7 cellular contexts compared by ENCODE assay signal in genomic region chr2:191218292-191218898, GRCh38. TPM values are rescaled to one million over a fixed set of nuclear protein-coding genes. Genes with fewer than 3 reads are reported as not detected.
DNase-seq lines count a peak whose midpoint lies in the region; ATAC-seq and TF ChIP-seq lines count a peak whose summit lies in the region.

No MANE protein-coding gene starts in this region.

- peak; percentile 83 for TF ChIP-seq RAD21 in HCT116 (IDR thresholded peaks at IDR 0.05; ENCODE audit: low read depth)

- H3F3A ChIP-seq in neural progenitor cell (ENCODE audit: low read depth) = no peaks in the 10 kb centered on the region

- no TSS peak for BruUV-seq in HCT116 (replicated peaks; lab: Mats Ljungman, UMichigan)

- H3K4me1 Mint-ChIP-seq in activated CD4-positive, alpha-beta T cell treated with anti-CD3 and anti-CD28 coated beads, Interleukin-2, amount 10 ng/mL, durations not matched to agents 24 days and 14 days = peaks cover 27% of the 10 kb centered on the region
- peaks cover 5% of the 10 kb centered on the region for H3K4me1 Mint-ChIP-seq in neural progenitor cell
- H3K4me1 Mint-ChIP-seq in activated T-helper 1 cell treated with anti-CD3 and anti-CD28 coated beads, Interleukin-12 subunit alpha, Interleukin-12 subunit beta, Interleukin-2, Interleukin-4 antibody, amounts not matched to agents 30 ng/mL and 10 ng/mL and 1 ng/mL, durations not matched to agents 14 hours and 24 hours and 36 hours (ENCODE audit: low read depth) = peaks cover 29% of the 10 kb centered on the region

- peak overlapping the region; percentile 39 for H3K4me2 ChIP-seq in HCT116 (ENCODE audit: low read length)
- no peak overlapping the region for H3K4me2 ChIP-seq in neural progenitor cell

- DNase-seq in GM10266 (ENCODE audit: extremely low spot score) = peak; percentile 15
- peak; percentile 67 for DNase-seq in HCT116 (ENCODE audit: low read depth, low spot score)
- peak; percentile 51 for DNase-seq in NCI-H2029 treated with DMSO at 0.1 percent for 48 hours (lab: John Stamatoyannopoulos, UW)
- DNase-seq in activated CD4-positive, alpha-beta T cell treated with anti-CD3 and anti-CD28 coated beads, Interleukin-2, amount 10 ng/mL, durations not matched to agents 24 days and 14 days = peak; percentile 75
- peak; percentile 71 for DNase-seq in fibroblast of the aortic adventitia (ENCODE audit: low read depth)
- DNase-seq in neural progenitor cell (ENCODE audit: low spot score) = peak; percentile 88
- DNase-seq in activated T-helper 1 cell treated with anti-CD3 and anti-CD28 coated beads, Interleukin-12 subunit alpha, Interleukin-12 subunit beta, Interleukin-2, Interleukin-4 antibody, amounts not matched to agents 30 ng/mL and 10 ng/mL and 1 ng/mL, durations not matched to agents 14 hours and 24 hours and 36 hours (ENCODE audit: low spot score) = no peak

- RAD21 ChIA-PET in HCT116 (lab: Charles Lee; ENCODE audit: low non-redundant PET in 1 of 2, low total read pairs in 2 of 2, uncharacterized antibody in 2 of 2, unreplicated experiment in 2 of 2) = interaction anchor here (0.5 to 1.5 kb wide), 5 partner anchors 158 to 303 kb away, joined by 3 to 4 read pairs (median 3); no protein-coding TSS in a partner anchor

- H3K27me3 ChIP-seq in HCT116 (ENCODE audit: insufficient read depth, low read length) (no peaks in the 10 kb centered on the region), neural progenitor cell (no peaks in the 10 kb centered on the region)

- no peaks in the 10 kb centered on the region for H3K9me3 ChIP-seq in HCT116 (ENCODE audit: control insufficient read depth in 1 of 2, insufficient read depth in 1 of 2, low read depth in 1 of 2, low read length in 2 of 2)
- H3K9me3 ChIP-seq in neural progenitor cell (ENCODE audit: low read depth) = no peaks in the 10 kb centered on the region

- no peak overlapping the region for H3K27ac ChIP-seq in HCT116 (ENCODE audit: low read depth, low read length)
- no peak overlapping the region for H3K27ac ChIP-seq in neural progenitor cell

- H3K36me3 ChIP-seq in HCT116 (ENCODE audit: control insufficient read depth in 1 of 2, insufficient read depth in 2 of 2, low read length in 2 of 2) (no peaks in the 10 kb centered on the region), neural progenitor cell (no peaks in the 10 kb centered on the region)

- H4K20me1 ChIP-seq in HCT116 (ENCODE audit: insufficient read depth) (no peaks in the 10 kb centered on the region), neural progenitor cell (ENCODE audit: low read depth) (no peaks in the 10 kb centered on the region)

- CTCF ChIA-PET in HCT116 (lab: Charles Lee) = interaction anchor here (0.7 to 3.6 kb wide), 26 partner anchors 9 to 337 kb away, joined by 3 to 27 read pairs (median 4); no protein-coding TSS in a partner anchor

- no peak overlapping the region for H3K4me3 ChIP-seq in HCT116 (replicated peaks in 1 of 2; ENCODE audit: low read depth in 1 of 2, low read length in 2 of 2)
- H3K4me3 ChIP-seq in fibroblast of the aortic adventitia (ENCODE audit: low read depth, low read length) = no peak overlapping the region
- no peak overlapping the region for H3K4me3 ChIP-seq in neural progenitor cell

- H3K36me3 Mint-ChIP-seq in activated CD4-positive, alpha-beta T cell treated with anti-CD3 and anti-CD28 coated beads, Interleukin-2, amount 10 ng/mL, durations not matched to agents 24 days and 14 days (ENCODE audit: low read depth) = peaks cover 3% of the 10 kb centered on the region
- no peaks in the 10 kb centered on the region for H3K36me3 Mint-ChIP-seq in neural progenitor cell
- H3K36me3 Mint-ChIP-seq in activated T-helper 1 cell treated with anti-CD3 and anti-CD28 coated beads, Interleukin-12 subunit alpha, Interleukin-12 subunit beta, Interleukin-2, Interleukin-4 antibody, amounts not matched to agents 30 ng/mL and 10 ng/mL and 1 ng/mL, durations not matched to agents 14 hours and 24 hours and 36 hours (ENCODE audit: low read depth) = peaks cover 19% of the 10 kb centered on the region

- H3K9ac ChIP-seq in HCT116 (ENCODE audit: low read length) (no peak overlapping the region), neural progenitor cell (no peak overlapping the region)

- no peak for TF ChIP-seq POLR2A in HCT116 (IDR thresholded peaks at IDR 0.05; ENCODE audit: borderline replicate concordance, extremely low read depth, insufficient read depth, insufficient read length)

- no peak overlapping the region for H3K27ac Mint-ChIP-seq in activated CD4-positive, alpha-beta T cell treated with anti-CD3 and anti-CD28 coated beads, Interleukin-2, amount 10 ng/mL, durations not matched to agents 24 days and 14 days
- no peak overlapping the region for H3K27ac Mint-ChIP-seq in neural progenitor cell
- no peak overlapping the region for H3K27ac Mint-ChIP-seq in activated T-helper 1 cell treated with anti-CD3 and anti-CD28 coated beads, Interleukin-12 subunit alpha, Interleukin-12 subunit beta, Interleukin-2, Interleukin-4 antibody, amounts not matched to agents 30 ng/mL and 10 ng/mL and 1 ng/mL, durations not matched to agents 14 hours and 24 hours and 36 hours

- TF ChIP-seq CTCF in GM10266 (IDR thresholded peaks at IDR 0.05; ENCODE audit: control insufficient read depth, insufficient read depth, low read depth, missing control alignments) (peak; percentile 56), HCT116 (IDR thresholded peaks at IDR 0.05 in 2 of 3, conservative IDR thresholded peaks at IDR 0.05 in 1 of 3; ENCODE audit: borderline replicate concordance in 1 of 3, insufficient read depth in 1 of 3, low read depth in 2 of 3, low read length in 2 of 3) (peak; percentile 73 to 90 (median 76)), fibroblast of the aortic adventitia (IDR thresholded peaks at IDR 0.05; ENCODE audit: insufficient read depth, low read length) (peak; percentile 50), neural progenitor cell (IDR thresholded peaks at IDR 0.05) (peak; percentile 86)

- H3K9me2 ChIP-seq in HCT116 (ENCODE audit: insufficient read depth) = no peaks in the 10 kb centered on the region

- H3K27me3 Mint-ChIP-seq in activated CD4-positive, alpha-beta T cell treated with anti-CD3 and anti-CD28 coated beads, Interleukin-2, amount 10 ng/mL, durations not matched to agents 24 days and 14 days = no peaks in the 10 kb centered on the region
- H3K27me3 Mint-ChIP-seq in neural progenitor cell (ENCODE audit: insufficient read depth, low read depth) = peaks cover 2% of the 10 kb centered on the region
- no peaks in the 10 kb centered on the region for H3K27me3 Mint-ChIP-seq in activated T-helper 1 cell treated with anti-CD3 and anti-CD28 coated beads, Interleukin-12 subunit alpha, Interleukin-12 subunit beta, Interleukin-2, Interleukin-4 antibody, amounts not matched to agents 30 ng/mL and 10 ng/mL and 1 ng/mL, durations not matched to agents 14 hours and 24 hours and 36 hours (ENCODE audit: insufficient read depth)

- H3K4me3 Mint-ChIP-seq in activated CD4-positive, alpha-beta T cell treated with anti-CD3 and anti-CD28 coated beads, Interleukin-2, amount 10 ng/mL, durations not matched to agents 24 days and 14 days = no peak overlapping the region
- H3K4me3 Mint-ChIP-seq in neural progenitor cell = no peak overlapping the region
- no peak overlapping the region for H3K4me3 Mint-ChIP-seq in activated T-helper 1 cell treated with anti-CD3 and anti-CD28 coated beads, Interleukin-12 subunit alpha, Interleukin-12 subunit beta, Interleukin-2, Interleukin-4 antibody, amounts not matched to agents 30 ng/mL and 10 ng/mL and 1 ng/mL, durations not matched to agents 14 hours and 24 hours and 36 hours

- POLR2A ChIA-PET in HCT116 (lab: Charles Lee) = no interaction called here

- H2AFZ ChIP-seq in HCT116 (ENCODE audit: low read depth, low read length, poor library complexity, severe bottlenecking) (peak overlapping the region; percentile 84), neural progenitor cell (replicated peaks) (peak overlapping the region; percentile 82)

- H3K4me1 ChIP-seq in HCT116 (ENCODE audit: control insufficient read depth in 1 of 2, insufficient read depth in 2 of 2, low read length in 2 of 2) (peaks cover 10 to 27% of the 10 kb centered on the region in 2 experiments; a peak in 3 of 4 replicates), neural progenitor cell (no peaks in the 10 kb centered on the region)

- ATAC-seq in HCT116 = peak; percentile 92

- H3K79me2 ChIP-seq in HCT116 (ENCODE audit: insufficient read depth, low read length) (no peaks in the 10 kb centered on the region), neural progenitor cell (ENCODE audit: low read depth) (no peaks in the 10 kb centered on the region)

- H3K9me3 Mint-ChIP-seq in activated CD4-positive, alpha-beta T cell treated with anti-CD3 and anti-CD28 coated beads, Interleukin-2, amount 10 ng/mL, durations not matched to agents 24 days and 14 days = peaks cover 36% of the 10 kb centered on the region
- H3K9me3 Mint-ChIP-seq in neural progenitor cell = no peaks in the 10 kb centered on the region
- H3K9me3 Mint-ChIP-seq in activated T-helper 1 cell treated with anti-CD3 and anti-CD28 coated beads, Interleukin-12 subunit alpha, Interleukin-12 subunit beta, Interleukin-2, Interleukin-4 antibody, amounts not matched to agents 30 ng/mL and 10 ng/mL and 1 ng/mL, durations not matched to agents 14 hours and 24 hours and 36 hours = peaks cover 21% of the 10 kb centered on the region

- intact Hi-C loops in HCT116 (cut with micrococcal nuclease) = loop anchor here (1.0 to 5.0 kb wide), 2 partner anchors 51 to 283 kb away; no protein-coding TSS in a partner anchor
- intact Hi-C loops in activated CD4-positive, alpha-beta T cell treated with anti-CD3 and anti-CD28 coated beads, Interleukin-2, amount 10 ng/mL, durations not matched to agents 24 days and 14 days (cut with micrococcal nuclease) = loop anchor here (2.0 kb wide), 2 partner anchors 14 to 48 kb away; no protein-coding TSS in a partner anchor
- intact Hi-C loops in activated T-helper 1 cell treated with anti-CD3 and anti-CD28 coated beads, Interleukin-12 subunit alpha, Interleukin-12 subunit beta, Interleukin-2, Interleukin-4 antibody, amounts not matched to agents 30 ng/mL and 10 ng/mL and 1 ng/mL, durations not matched to agents 14 hours and 24 hours and 36 hours (cut with micrococcal nuclease) = loop anchor here (1.0 to 5.0 kb wide), 4 partner anchors 16 to 304 kb away; no protein-coding TSS in a partner anchor

TF ChIP-seq in HCT116, 20 proteins besides CTCF, POLR2A, EP300 and RAD21 (continues in another document):
- TF ChIP-seq CBX3 (IDR thresholded peaks at IDR 0.05; ENCODE audit: low read depth) (peak; percentile 65), SRF (IDR thresholded peaks at IDR 0.05; ENCODE audit: low read depth) (no peak), FOSL1 (IDR thresholded peaks at IDR 0.05; ENCODE audit: low read depth) (no peak)

RNA-seq across cellular contexts. Expression of gene MYO1B, which starts 26.8 kb away (rescaled TPM):
- total RNA-seq in HCT116 (2021; ENCODE audit: unreplicated experiment) (51.7 TPM), fibroblast of the aortic adventitia (ENCODE audit: low replicate concordance) (75.3 and 103 TPM in 2 replicates), neural progenitor cell (ENCODE audit: low replicate concordance) (64.8 and 88.0 TPM in 2 replicates)
- 13.5 and 16.7 TPM in 2 replicates for polyA plus RNA-seq in HCT116 (2012)
- 16.4 and 21.1 TPM in 2 replicates for total RNA-seq in activated CD4-positive, alpha-beta T cell treated with anti-CD3 and anti-CD28 coated beads, Interleukin-2, amount 10 ng/mL, durations not matched to agents 24 days and 14 days
- 13.2 and 15.2 TPM in 2 replicates for total RNA-seq in activated T-helper 1 cell treated with anti-CD3 and anti-CD28 coated beads, Interleukin-12 subunit alpha, Interleukin-12 subunit beta, Interleukin-2, Interleukin-4 antibody, amounts not matched to agents 30 ng/mL and 10 ng/mL and 1 ng/mL, durations not matched to agents 14 hours and 24 hours and 36 hours
